ENCODE assay signal across 18 cellular contexts in the genomic region with DNA sequence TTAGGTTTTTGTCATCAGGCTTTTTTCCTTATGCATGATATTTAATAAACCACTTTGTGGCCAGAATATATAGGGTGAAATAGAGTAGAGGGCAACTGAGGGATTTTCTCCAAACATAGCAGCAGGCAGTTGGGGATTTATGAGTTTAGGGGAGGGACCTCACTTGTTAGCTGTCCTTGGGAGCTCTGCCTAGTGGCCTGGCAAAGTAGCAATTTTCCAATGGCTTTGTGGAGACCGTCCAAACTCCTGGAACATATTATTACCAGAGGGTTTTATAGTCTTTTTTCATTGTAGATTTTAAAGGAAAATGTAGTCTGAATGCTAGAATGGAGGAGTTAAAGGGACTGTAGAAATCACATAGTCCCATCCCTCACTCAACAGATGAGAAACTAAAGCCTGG. TPM values are rescaled to one million over a fixed set of nuclear protein-coding genes. Genes with fewer than 3 reads are reported as not detected.
A peak's percentile ranks its signal among the peaks of the same experiment; 100 is the strongest.
DNase-seq lines count a peak whose midpoint lies in the region; ATAC-seq and TF ChIP-seq lines count a peak whose summit lies in the region.
"Had no signal": no experiment of that assay in that cellular context is flagged by ENCODE, and none has a peak within 500 bp of the region (broad histone marks: within the 10 kb centered on the region; RNA-seq: fewer than 3 reads in every experiment).

No MANE protein-coding gene starts in this region.

- TF ChIP-seq EP300 in transverse colon (IDR thresholded peaks at IDR 0.05; ENCODE audit: low read depth) = no peak

- in situ Hi-C loops in transverse colon (cut with MboI; ENCODE audit: low pct_ligation_motif_present in 1 of 4, low pct_unique_long_range_greater_than_20kb in 1 of 4, low sequenced_read_pairs in 3 of 4) = no loop called here

- intact Hi-C loops in transverse colon (cut with DNase I; ENCODE audit: low total_unique reads) = no loop called here

- H3K9me3 Mint-ChIP-seq in activated T-helper 17 cell treated with anti-CD3 and anti-CD28 coated beads, Interleukin-2, amount 50 U/mL, for 72 hours = no peaks in the 10 kb centered on the region
- H3K9me3 Mint-ChIP-seq: activated CD4-positive, alpha-beta memory T cell treated with anti-CD3 and anti-CD28 coated beads, Interleukin-2, amount 10 ng/mL, durations not matched to agents 7 days and 5 days; CD4-positive, alpha-beta T cell; dendritic cell treated with granulocyte-macrophage colony-stimulating factor and Interleukin-4, amounts not matched to agents 40 ng/mL and 50 ng/mL, for 4 days had no signal

- H3K36me3 Mint-ChIP-seq in activated T-helper 17 cell treated with anti-CD3 and anti-CD28 coated beads, Interleukin-2, amount 50 U/mL, for 72 hours (ENCODE audit: low read depth) = no peaks in the 10 kb centered on the region

- no peak overlapping the region for H3K27ac Mint-ChIP-seq in activated T-helper 17 cell treated with anti-CD3 and anti-CD28 coated beads, Interleukin-2, amount 50 U/mL, for 72 hours
- H3K27ac Mint-ChIP-seq: activated CD4-positive, alpha-beta memory T cell treated with anti-CD3 and anti-CD28 coated beads, Interleukin-2, amount 10 ng/mL, durations not matched to agents 7 days and 5 days; CD4-positive, alpha-beta T cell; dendritic cell treated with granulocyte-macrophage colony-stimulating factor and Interleukin-4, amounts not matched to agents 40 ng/mL and 50 ng/mL, for 4 days had no signal

- TF ChIP-seq CTCF in fibroblast of the aortic adventitia (IDR thresholded peaks at IDR 0.05; ENCODE audit: insufficient read depth, low read length) (no peak), transverse colon (IDR thresholded peaks at IDR 0.05) (no peak)

- peaks cover 0 to 14% of the 10 kb centered on the region in 2 donors for H3K36me3 ChIP-seq in muscle layer of duodenum (ENCODE audit: control insufficient read depth in 1 of 2, insufficient read depth in 2 of 2, low read length in 2 of 2)
- H3K36me3 ChIP-seq in transverse colon = no peaks in the 10 kb centered on the region

- ATAC-seq in HG02610 (IDR thresholded peaks at IDR 0.05; ENCODE audit: unreplicated experiment) = no peak
- no peak for ATAC-seq in activated T-helper 17 cell treated with anti-CD3 and anti-CD28 coated beads, Interleukin-2, amount 50 U/mL, for 72 hours (replicated peaks)
- ATAC-seq: esophagus mucosa had no signal

- no peaks in the 10 kb centered on the region for H3K9me3 ChIP-seq in muscle layer of duodenum (ENCODE audit: control insufficient read depth in 1 of 2, low read length in 2 of 2)
- H3K9me3 ChIP-seq in transverse colon = no peaks in the 10 kb centered on the region

- peaks cover 6% of the 10 kb centered on the region for H3K27me3 Mint-ChIP-seq in activated T-helper 17 cell treated with anti-CD3 and anti-CD28 coated beads, Interleukin-2, amount 50 U/mL, for 72 hours
- H3K27me3 Mint-ChIP-seq: CD4-positive, alpha-beta T cell; dendritic cell treated with granulocyte-macrophage colony-stimulating factor and Interleukin-4, amounts not matched to agents 40 ng/mL and 50 ng/mL, for 4 days had no signal

- DNase-seq in NCI-H446 treated with DMSO at 0.1 percent for 48 hours (lab: John Stamatoyannopoulos, UW) (peak; percentile 28), fibroblast of the aortic adventitia (ENCODE audit: low read depth) (peak; percentile 76), transverse colon (no peak), SW480 (ENCODE audit: low spot score) (no peak), NCI-H146 treated with DMSO at 0.1 percent for 48 hours (lab: John Stamatoyannopoulos, UW; ENCODE audit: unreplicated experiment) (no peak)
- DNase-seq: activated CD4-positive, alpha-beta memory T cell treated with anti-CD3 and anti-CD28 coated beads, Interleukin-2, amount 10 ng/mL, durations not matched to agents 7 days and 5 days; CD4-positive, alpha-beta T cell; H7; NCI-H345; stimulated activated naive CD4-positive, alpha-beta T cell treated with Interleukin-2 at 50 U/mL for 16 hours had no signal

- TF ChIP-seq POLR2A in transverse colon (IDR thresholded peaks at IDR 0.05) = no peak

- H3K4me1 ChIP-seq in muscle layer of duodenum (ENCODE audit: control insufficient read depth in 1 of 2, insufficient read depth in 2 of 2, low read length in 2 of 2) = peaks cover 0 to 35% of the 10 kb centered on the region in 2 donors
- H3K4me1 ChIP-seq in transverse colon = peaks cover 0 to 20% (median 11%) of the 10 kb centered on the region in 4 donors

- WGBS in transverse colon (ENCODE audit: low coverage in 1 of 2), 2 donors = 0 to 24% methylated on average over 1 of the region's 1 CpG

- no peaks in the 10 kb centered on the region for H3K4me1 Mint-ChIP-seq in activated T-helper 17 cell treated with anti-CD3 and anti-CD28 coated beads, Interleukin-2, amount 50 U/mL, for 72 hours
- H3K4me1 Mint-ChIP-seq: activated CD4-positive, alpha-beta memory T cell treated with anti-CD3 and anti-CD28 coated beads, Interleukin-2, amount 10 ng/mL, durations not matched to agents 7 days and 5 days had no signal

- no peak overlapping the region for H3K4me3 Mint-ChIP-seq in activated T-helper 17 cell treated with anti-CD3 and anti-CD28 coated beads, Interleukin-2, amount 50 U/mL, for 72 hours
- H3K4me3 Mint-ChIP-seq: activated CD4-positive, alpha-beta memory T cell treated with anti-CD3 and anti-CD28 coated beads, Interleukin-2, amount 10 ng/mL, durations not matched to agents 7 days and 5 days; CD4-positive, alpha-beta T cell; dendritic cell treated with granulocyte-macrophage colony-stimulating factor and Interleukin-4, amounts not matched to agents 40 ng/mL and 50 ng/mL, for 4 days had no signal

- H3K4me3 ChIP-seq in fibroblast of the aortic adventitia (ENCODE audit: low read depth, low read length) (no peak overlapping the region), muscle layer of duodenum (ENCODE audit: low read depth in 1 of 2, low read length in 2 of 2) (no peak overlapping the region), transverse colon (no peak overlapping the region)
- H3K4me3 ChIP-seq: lung, SK-N-MC, smooth muscle cell had no signal

- H3K27ac ChIP-seq in muscle layer of duodenum (ENCODE audit: low read length) (peak overlapping the region; percentile 10), transverse colon (peak overlapping the region; percentile 44 to 63 (median 57))
- H3K27ac ChIP-seq: SK-N-MC had no signal

- H3K27me3 ChIP-seq in muscle layer of duodenum (ENCODE audit: low read depth, low read length) (no peaks in the 10 kb centered on the region), transverse colon (no peaks in the 10 kb centered on the region)

RNA-seq across cellular contexts. Expression of gene AMOTL1, which starts 32.2 kb away (rescaled TPM):
- 29.4 and 64.7 TPM in 2 replicates for total RNA-seq in fibroblast of the aortic adventitia (ENCODE audit: low replicate concordance)
- 10 to 100 TPM; 14.3 to 23.9 (median 16.8) TPM for total RNA-seq in transverse colon
- under 1 TPM; 0.06 to 0.34 TPM for total RNA-seq in activated T-helper 17 cell treated with anti-CD3 and anti-CD28 coated beads, Interleukin-2, amount 50 U/mL, for 72 hours

Comparison
In these comparisons a context has a peak if more than half of its experiments do, and no peak if none do; other contexts are left out.
1. DNase-seq: peak in NCI-H446 treated with DMSO at 0.1 percent for 48 hours (single experiment) and fibroblast of the aortic adventitia (single experiment); none in transverse colon (single experiment), SW480 (single experiment) and NCI-H146 treated with DMSO at 0.1 percent for 48 hours (single experiment).
2. RNA of gene AMOTL1, which starts 32.2 kb away (total RNA-seq): 29.4 to 64.7 TPM in fibroblast of the aortic adventitia and 14.3 to 23.9 TPM in transverse colon; 0.06 to 0.34 TPM in activated T-helper 17 cell treated with anti-CD3 and anti-CD28 coated beads, Interleukin-2, amount 50 U/mL, for 72 hours; every median in the first group is over 10 times any median in the second.